9 cellular contexts compared by ENCODE assay signal in genomic region chr16:3509470-3509928, GRCh38. TPM values are rescaled to one million over a fixed set of nuclear protein-coding genes. Genes with fewer than 3 reads are reported as not detected.
DNase-seq lines count a peak whose midpoint lies in the region; ATAC-seq and TF ChIP-seq lines count a peak whose summit lies in the region.
"Had no signal": no experiment of that assay in that cellular context is flagged by ENCODE, and none has a peak within 500 bp of the region (broad histone marks: within the 10 kb centered on the region; RNA-seq: fewer than 3 reads in every experiment).

No MANE protein-coding gene starts in this region.

- ATAC-seq in PC-3: peak; percentile 74
- peak; percentile 63 to 82 for ATAC-seq in natural killer cell treated with Interleukin-12 subunit alpha and Interleukin-12 subunit beta and Interleukin-15 and Interleukin-18, amount 100 ng/mL, for 72 hours
- ATAC-seq in GM19023 (IDR thresholded peaks at IDR 0.05; ENCODE audit: unreplicated experiment): no peak

- POLR2A ChIA-PET in CD8-positive, alpha-beta memory T cell (lab: Charles Lee): interaction anchor here (0.6 to 2.1 kb wide), 7 partner anchors 9 to 227 kb away, joined by 3 to 12 read pairs (median 3); partner anchors contain the start of genes CLUAP1, ZNF174 and ZSCAN32
- POLR2A ChIA-PET in PC-3 (lab: Charles Lee; ENCODE audit: unreplicated experiment) (no interaction called here), OCI-LY7 (lab: Charles Lee) (no interaction called here)

- H3K27me3 Mint-ChIP-seq in CD8-positive, alpha-beta memory T cell: no peaks in the 10 kb centered on the region
- H3K27me3 Mint-ChIP-seq in natural killer cell treated with Interleukin-12 subunit alpha and Interleukin-12 subunit beta and Interleukin-15 and Interleukin-18, amount 100 ng/mL, for 72 hours: no peaks in the 10 kb centered on the region

- CTCF ChIA-PET in CD8-positive, alpha-beta memory T cell (lab: Charles Lee): interaction anchor here (0.8 to 1.3 kb wide), 6 partner anchors 9 to 478 kb away, joined by 3 to 7 read pairs (median 3); partner anchors contain the start of gene CLUAP1
- CTCF ChIA-PET in PC-3 (lab: Charles Lee) (no interaction called here), OCI-LY7 (lab: Charles Lee; ENCODE audit: unreplicated experiment) (no interaction called here)

- no peak overlapping the region for H2AFZ ChIP-seq in PC-3 (ENCODE audit: low read length)
- no peak overlapping the region for H2AFZ ChIP-seq in OCI-LY7 (ENCODE audit: low read length)

- H3K4me3 ChIP-seq in CD8-positive, alpha-beta memory T cell (ENCODE audit: low read length): no peak overlapping the region
- H3K4me3 ChIP-seq in PC-3 (ENCODE audit: low read length) (no peak overlapping the region), OCI-LY7 (ENCODE audit: low read depth, low read length, poor library complexity, severe bottlenecking) (no peak overlapping the region), mesendoderm (ENCODE audit: low read length) (no peak overlapping the region)

- no peak for TF ChIP-seq POLR2A in erythroblast (IDR thresholded peaks at IDR 0.05; ENCODE audit: low read length)

- no peak overlapping the region for H3K56ac ChIP-seq in mesendoderm (ENCODE audit: low read length)

- no peak overlapping the region for H3K4ac ChIP-seq in mesendoderm (ENCODE audit: low read depth, low read length)

- no peaks in the 10 kb centered on the region for H3K79me2 ChIP-seq in PC-3 (ENCODE audit: low read length)
- no peaks in the 10 kb centered on the region for H3K79me2 ChIP-seq in OCI-LY7 (ENCODE audit: insufficient read depth, low read depth, low read length)
- no peaks in the 10 kb centered on the region for H3K79me2 ChIP-seq in mesendoderm (ENCODE audit: control insufficient read depth, insufficient read depth, low read length)

- no peak overlapping the region for H2BK5ac ChIP-seq in mesendoderm (ENCODE audit: low read length)

- intact Hi-C loops in PC-3 (cut with micrococcal nuclease) (no loop called here), OCI-LY7 (cut with micrococcal nuclease; ENCODE audit: unreplicated experiment) (loop anchor here (10.0 kb wide), 1 partner anchor 355 kb away; no protein-coding TSS in a partner anchor)

- peak; percentile 44 to 91 (median 79) for DNase-seq in CD8-positive, alpha-beta memory T cell
- DNase-seq in PC-3 (peak; percentile 72), OCI-LY7 (ENCODE audit: low spot score) (no peak), mesendoderm (no peak), erythroblast (lab: John Stamatoyannopoulos, UW) (no peak)
- DNase-seq in activated effector memory CD4-positive, alpha-beta T cell treated with Interleukin-2 at 50 U/mL for 16 hours: peak; percentile 78
- peak; percentile 29 for DNase-seq in natural killer cell treated with Interleukin-12 subunit alpha and Interleukin-12 subunit beta and Interleukin-15 and Interleukin-18, amount 100 ng/mL, for 72 hours (ENCODE audit: low spot score)

- no peak overlapping the region for H2BK120ac ChIP-seq in mesendoderm (ENCODE audit: low read depth, low read length)

- peaks cover 9% of the 10 kb centered on the region for H3K36me3 ChIP-seq in CD8-positive, alpha-beta memory T cell (ENCODE audit: insufficient read depth, low read length)
- peaks cover 3% of the 10 kb centered on the region; the same call in 1 of the 2 replicates for H3K36me3 ChIP-seq in PC-3 (ENCODE audit: low read depth, low read length)
- H3K36me3 ChIP-seq in OCI-LY7 (ENCODE audit: insufficient read depth, low read length): no peaks in the 10 kb centered on the region; the same call in 1 of the 2 replicates
- H3K36me3 ChIP-seq in mesendoderm (ENCODE audit: control insufficient read depth, insufficient read depth, low read length): no peaks in the 10 kb centered on the region

- H3K27me3 ChIP-seq in CD8-positive, alpha-beta memory T cell (ENCODE audit: insufficient read depth, low read length, poor library complexity, severe bottlenecking): no peaks in the 10 kb centered on the region
- no peaks in the 10 kb centered on the region for H3K27me3 ChIP-seq in PC-3 (ENCODE audit: low read length)
- no peaks in the 10 kb centered on the region for H3K27me3 ChIP-seq in mesendoderm (ENCODE audit: insufficient read depth, low read length, poor library complexity)

- H3K4me2 ChIP-seq in PC-3 (ENCODE audit: low read length) (no peak overlapping the region), OCI-LY7 (ENCODE audit: low read length) (no peak overlapping the region), mesendoderm (ENCODE audit: low read length) (no peak overlapping the region)

- no peak overlapping the region for H4K5ac ChIP-seq in mesendoderm (ENCODE audit: low read length)

- peaks cover 32 to 63% (median 58%) of the 10 kb centered on the region in 3 donors for H3K4me1 Mint-ChIP-seq in CD8-positive, alpha-beta memory T cell
- peaks cover 0 to 9% of the 10 kb centered on the region in 2 donors for H3K4me1 Mint-ChIP-seq in natural killer cell treated with Interleukin-12 subunit alpha and Interleukin-12 subunit beta and Interleukin-15 and Interleukin-18, amount 100 ng/mL, for 72 hours (ENCODE audit: low read depth in 2 of 2)

- H3F3A ChIP-seq in PC-3 (ENCODE audit: low read length, unreplicated experiment): no peaks in the 10 kb centered on the region

- H4K8ac ChIP-seq in mesendoderm (ENCODE audit: low read depth, low read length): no peak overlapping the region

- H3K9ac ChIP-seq in PC-3 (ENCODE audit: low read length) (no peak overlapping the region), mesendoderm (ENCODE audit: low read length) (no peak overlapping the region)

- no peak overlapping the region for H3K27ac ChIP-seq in CD8-positive, alpha-beta memory T cell (ENCODE audit: low read depth, low read length)
- H3K27ac ChIP-seq in PC-3 (ENCODE audit: low read length) (no peak overlapping the region), OCI-LY7 (ENCODE audit: low read depth, low read length, poor library complexity, severe bottlenecking) (no peak overlapping the region), mesendoderm (ENCODE audit: low read depth, low read length) (no peak overlapping the region)

- H3K27ac Mint-ChIP-seq in CD8-positive, alpha-beta memory T cell: peak overlapping the region; percentile 51 to 97 (median 90)
- H3K27ac Mint-ChIP-seq in natural killer cell treated with Interleukin-12 subunit alpha and Interleukin-12 subunit beta and Interleukin-15 and Interleukin-18, amount 100 ng/mL, for 72 hours: peak overlapping the region in 1 of 2 donors; percentile 62

- BruUV-seq in PC-3 (replicated peaks; lab: Mats Ljungman, UMichigan) (no TSS peak), OCI-LY7 (replicated peaks; lab: Mats Ljungman, UMichigan) (no TSS peak)

- H3K9me3 ChIP-seq in CD8-positive, alpha-beta memory T cell (ENCODE audit: low read length): no peaks in the 10 kb centered on the region
- H3K9me3 ChIP-seq in PC-3 (ENCODE audit: low read length) (no peaks in the 10 kb centered on the region), OCI-LY7 (ENCODE audit: low read length) (no peaks in the 10 kb centered on the region)

- H3K9me3 Mint-ChIP-seq in CD8-positive, alpha-beta memory T cell: no peaks in the 10 kb centered on the region
- no peaks in the 10 kb centered on the region for H3K9me3 Mint-ChIP-seq in natural killer cell treated with Interleukin-12 subunit alpha and Interleukin-12 subunit beta and Interleukin-15 and Interleukin-18, amount 100 ng/mL, for 72 hours

- H3K79me1 ChIP-seq in mesendoderm (ENCODE audit: low read length): no peaks in the 10 kb centered on the region

- no peak overlapping the region for H2BK15ac ChIP-seq in mesendoderm (replicated peaks; ENCODE audit: low read depth)

- H2AK5ac ChIP-seq in mesendoderm (ENCODE audit: low read length): no peak overlapping the region

- H3K18ac ChIP-seq in mesendoderm (ENCODE audit: low read length): no peak overlapping the region

- no peak for TF ChIP-seq CTCF in PC-3 (conservative IDR thresholded peaks at IDR 0.05; ENCODE audit: low read depth, low read length)
- no peak for TF ChIP-seq CTCF in OCI-LY7 (conservative IDR thresholded peaks at IDR 0.05; ENCODE audit: low read length)

- peaks cover 4 to 65% (median 19%) of the 10 kb centered on the region in 3 donors for H3K36me3 Mint-ChIP-seq in CD8-positive, alpha-beta memory T cell
- H3K36me3 Mint-ChIP-seq in natural killer cell treated with Interleukin-12 subunit alpha and Interleukin-12 subunit beta and Interleukin-15 and Interleukin-18, amount 100 ng/mL, for 72 hours: peaks cover 13% of the 10 kb centered on the region

- H3K4me3 Mint-ChIP-seq in CD8-positive, alpha-beta memory T cell: peak overlapping the region; percentile 8 to 86 (median 65)
- H3K4me3 Mint-ChIP-seq in natural killer cell treated with Interleukin-12 subunit alpha and Interleukin-12 subunit beta and Interleukin-15 and Interleukin-18, amount 100 ng/mL, for 72 hours: no peak overlapping the region

- H3K23ac ChIP-seq in mesendoderm (ENCODE audit: low read length): no peak overlapping the region

- H3K9me2 ChIP-seq in PC-3 (replicated peaks; ENCODE audit: low read length) (no peaks in the 10 kb centered on the region), OCI-LY7 (ENCODE audit: insufficient read depth, low read length) (no peaks in the 10 kb centered on the region)

- no CpG with 5 or more reads among the region's 13 CpGs for WGBS in mesendoderm (ENCODE audit: extremely low coverage, insufficient coverage, low lambda C conversion rate)

- H3K4me1 ChIP-seq in CD8-positive, alpha-beta memory T cell (ENCODE audit: insufficient read depth, low read length): peaks cover 34% of the 10 kb centered on the region
- H3K4me1 ChIP-seq in PC-3 (ENCODE audit: insufficient read depth, low read length) (peaks cover 7% of the 10 kb centered on the region; the same call in 1 of the 2 replicates), OCI-LY7 (ENCODE audit: insufficient read depth, low read length, poor library complexity, severe bottlenecking) (no peaks in the 10 kb centered on the region), mesendoderm (ENCODE audit: control insufficient read depth, low read depth, low read length) (no peaks in the 10 kb centered on the region)

- no peaks in the 10 kb centered on the region for H4K20me1 ChIP-seq in PC-3 (ENCODE audit: low read length)
- no peaks in the 10 kb centered on the region for H4K20me1 ChIP-seq in OCI-LY7 (ENCODE audit: insufficient read depth, low read length)

RNA-seq across cellular contexts. Expression of gene CLUAP1, which starts 8.7 kb away (rescaled TPM):
- total RNA-seq in CD8-positive, alpha-beta memory T cell: 10 to 100 TPM; 15.1 to 17.8 TPM
- polyA plus RNA-seq in CD8-positive, alpha-beta memory T cell: 23.3 TPM
- total RNA-seq in PC-3 (2014; rRNA removed) (6.2 and 7.9 TPM in 2 replicates), OCI-LY7 (2022) (7.7 and 7.8 TPM in 2 replicates)
- total RNA-seq in natural killer cell treated with Interleukin-12 subunit alpha and Interleukin-12 subunit beta and Interleukin-15 and Interleukin-18, amount 100 ng/mL, for 72 hours: 10 to 100 TPM in 1 of 2 donors, 1 to 10 TPM in 1; 4.3 to 10.8 TPM
- total RNA-seq in OCI-LY7 (2014; rRNA removed; shearing (Covaris generic)): 7.6 and 8.9 TPM in 2 replicates
- polyA plus RNA-seq in mesendoderm (2013, experiment 1 of 2): 5.8 TPM
- polyA plus RNA-seq in mesendoderm (2013, experiment 2 of 2): 5.9 TPM

RNA-seq across cellular contexts. Expression of gene C16orf90, which starts 14.2 kb away (rescaled TPM):
- not detected for total RNA-seq in CD8-positive, alpha-beta memory T cell
- not detected for polyA plus RNA-seq in CD8-positive, alpha-beta memory T cell
- total RNA-seq in PC-3 (2014; rRNA removed) (not detected in 2 replicates), OCI-LY7 (2022) (not detected in 2 replicates)
- total RNA-seq in natural killer cell treated with Interleukin-12 subunit alpha and Interleukin-12 subunit beta and Interleukin-15 and Interleukin-18, amount 100 ng/mL, for 72 hours: not detected
- total RNA-seq in OCI-LY7 (2014; rRNA removed; shearing (Covaris generic)): not detected in 2 replicates
- polyA plus RNA-seq in mesendoderm (2013, experiment 1 of 2): not detected
- not detected for polyA plus RNA-seq in mesendoderm (2013, experiment 2 of 2)
- total RNA-seq: pulmonary artery endothelial cell had no signal

Comparison
In these comparisons a context has a peak if more than half of its experiments do, and no peak if none do; other contexts are left out.
1. DNase-seq: peak in CD8-positive, alpha-beta memory T cell (5 of 5), PC-3 (single experiment), activated effector memory CD4-positive, alpha-beta T cell treated with Interleukin-2 at 50 U/mL for 16 hours (single experiment) and natural killer cell treated with Interleukin-12 subunit alpha and Interleukin-12 subunit beta and Interleukin-15 and Interleukin-18, amount 100 ng/mL, for 72 hours (single experiment); none in OCI-LY7 (single experiment), mesendoderm (single experiment) and erythroblast (0 of 2).